In the genomic region with DNA sequence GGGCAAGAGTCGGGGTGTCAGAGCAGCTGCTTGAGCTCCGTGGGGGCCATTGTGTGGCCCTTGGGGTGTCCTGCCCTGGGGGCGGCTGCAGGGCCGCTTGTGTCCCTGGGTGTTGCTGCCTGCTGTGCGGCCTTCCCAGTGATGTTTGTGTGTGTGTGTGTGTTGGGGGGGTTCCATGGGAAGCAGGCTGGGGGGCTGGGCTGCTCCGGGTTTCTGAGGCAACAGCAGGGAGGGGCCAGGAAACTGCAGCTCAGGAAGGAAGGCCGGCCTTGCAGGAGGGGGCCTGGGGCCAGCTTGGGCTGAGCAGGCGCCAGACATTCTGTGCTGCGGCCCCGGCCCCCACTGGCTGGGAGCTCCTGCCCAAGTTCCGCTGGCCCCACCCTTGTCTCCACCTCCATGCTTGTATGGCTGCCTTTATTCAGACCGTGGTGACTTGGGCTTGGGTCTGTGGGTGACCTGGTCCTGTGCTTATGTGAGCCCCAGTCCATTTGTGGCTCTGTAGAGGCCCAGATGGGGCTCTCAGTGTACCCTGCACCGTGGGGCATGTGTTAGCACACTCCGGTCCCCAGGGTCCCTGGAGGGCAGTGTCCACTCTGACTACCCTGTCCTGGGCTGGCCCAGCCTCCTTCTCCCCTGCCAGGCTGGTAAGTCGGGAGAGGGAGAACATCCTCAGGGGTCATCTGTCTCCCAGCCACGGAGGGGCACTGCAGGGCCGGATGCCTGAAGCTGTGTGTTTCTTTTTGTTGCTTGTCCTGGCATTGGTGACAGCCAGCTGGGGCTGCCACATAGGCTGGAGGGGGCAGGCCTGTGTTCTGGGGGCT, we compare ENCODE assay signal across 8 cellular contexts. TPM values are rescaled to one million over a fixed set of nuclear protein-coding genes. Genes with fewer than 3 reads are reported as not detected.
DNase-seq lines count a peak whose midpoint lies in the region; ATAC-seq, FAIRE-seq and TF ChIP-seq lines count a peak whose summit lies in the region.

No MANE protein-coding gene starts in this region.

- H2BK12ac ChIP-seq in H1 (ENCODE audit: low read depth, low read length) (peak overlapping the region; percentile 60; the same call in 1 of the 2 replicates), neuronal stem cell (ENCODE audit: low read length) (peak overlapping the region; percentile 41)

- no peak overlapping the region for H2BK120ac ChIP-seq in H1 (replicated peaks; ENCODE audit: low read depth, low read length)
- H2BK120ac ChIP-seq in neuronal stem cell (ENCODE audit: low read depth, low read length) = peak overlapping the region; percentile 94

- TF ChIP-seq RAD21 in H1 (IDR thresholded peaks at IDR 0.05 in 1 of 2, conservative IDR thresholded peaks at IDR 0.05 in 1 of 2; ENCODE audit: low read depth in 2 of 2, low read length in 2 of 2) = peak; percentile 47 to 59; a peak in 3 of 4 replicates

- WGBS in H1 (ENCODE audit: extremely low coverage in 1 of 2, insufficient coverage in 1 of 2, insufficient read length in 1 of 2, insufficient replicate concordance in 2 of 2, low coverage in 1 of 2, low lambda C conversion rate in 2 of 2, missing lambda C conversion rate in 1 of 2), 2 experiments = 68% methylated on average over 16 of the region's 17 CpGs; no CpG with 5 or more reads in 1 of the 2 experiments
- WGBS in neuronal stem cell (ENCODE audit: extremely low coverage in 2 of 2, insufficient read length in 2 of 2, insufficient replicate concordance in 1 of 2), 2 donors = no CpG with 5 or more reads among the region's 17 CpGs

- H3K27ac ChIP-seq in H1 (ENCODE audit: low read depth, low read length) (no peak overlapping the region), neuronal stem cell (replicated peaks; ENCODE audit: low read length) (no peak overlapping the region)

- H3K23ac ChIP-seq in H1 (ENCODE audit: insufficient read length) (no peak overlapping the region), neuronal stem cell (ENCODE audit: low read depth, low read length, poor library complexity) (peak overlapping the region; percentile 91)

- H4K20me1 ChIP-seq in H1 (replicated peaks in 1 of 2; ENCODE audit: control insufficient read depth in 1 of 2, insufficient read depth in 2 of 2, low read length in 2 of 2) = no peaks in the 10 kb centered on the region

- H2BK15ac ChIP-seq in H1 (ENCODE audit: low read length) = peak overlapping the region; percentile 47
- H2BK15ac ChIP-seq in neuronal stem cell (ENCODE audit: low read length) = peak overlapping the region; percentile 19

- no peak overlapping the region for H3K9ac ChIP-seq in H1 (replicated peaks in 1 of 4; ENCODE audit: extremely low read depth in 1 of 4, low read depth in 3 of 4, low read length in 3 of 4)
- no peak overlapping the region for H3K9ac ChIP-seq in neuronal stem cell (ENCODE audit: low read depth, low read length, poor library complexity)

- no peaks in the 10 kb centered on the region for H3K36me3 Mint-ChIP-seq in effector memory CD8-positive, alpha-beta T cell (ENCODE audit: insufficient read depth)

- H2AFZ ChIP-seq in H1 (ENCODE audit: low read length) = no peak overlapping the region
- peak overlapping the region; percentile 91 for H2AFZ ChIP-seq in neuronal stem cell (ENCODE audit: low read length)

- H2AK5ac ChIP-seq in H1 (ENCODE audit: low read depth, low read length) = no peak overlapping the region
- peak overlapping the region; percentile 16 for H2AK5ac ChIP-seq in neuronal stem cell (ENCODE audit: low read depth, low read length)

- no peak for TF ChIP-seq EP300 in H1 (IDR thresholded peaks at IDR 0.05; ENCODE audit: borderline replicate concordance in 1 of 2, low read depth in 2 of 2, low read length in 2 of 2)

- no peaks in the 10 kb centered on the region for H3K36me3 ChIP-seq in H1 (ENCODE audit: control insufficient read depth in 2 of 4, insufficient read depth in 4 of 4, low read length in 3 of 4)
- no peaks in the 10 kb centered on the region for H3K36me3 ChIP-seq in neuronal stem cell (replicated peaks in 1 of 2; ENCODE audit: control insufficient read depth in 2 of 2, insufficient read depth in 2 of 2, low read length in 2 of 2)

- H3K4me3 Mint-ChIP-seq in effector memory CD8-positive, alpha-beta T cell = no peak overlapping the region

- TF ChIP-seq POLR2A in H1 (IDR thresholded peaks at IDR 0.05; ENCODE audit: control extremely low read depth in 1 of 2, low read depth in 2 of 2, low read length in 2 of 2) = no peak

- no peak for FAIRE-seq in H1 (lab: Jason Lieb, UNC)

- H2BK20ac ChIP-seq in H1 (ENCODE audit: low read length) = no peak overlapping the region

- H2BK5ac ChIP-seq in H1 (ENCODE audit: low read depth, low read length) (peak overlapping the region; percentile 60; the same call in 1 of the 2 replicates), neuronal stem cell (ENCODE audit: low read length) (peak overlapping the region; percentile 57)

- H4K91ac ChIP-seq in H1 (replicated peaks; ENCODE audit: insufficient read length, low read length) (no peak overlapping the region), neuronal stem cell (ENCODE audit: low read depth, low read length, poor library complexity) (no peak overlapping the region)

- no peak overlapping the region for H4K5ac ChIP-seq in H1 (ENCODE audit: insufficient read length, low read depth, low read length)

- H3K9me3 ChIP-seq in H1 (ENCODE audit: insufficient read depth in 2 of 2, low read depth in 1 of 2, low read length in 1 of 2) = no peaks in the 10 kb centered on the region
- H3K9me3 ChIP-seq in neuronal stem cell (replicated peaks in 1 of 2; ENCODE audit: control insufficient read depth in 2 of 2, insufficient read depth in 1 of 2, low read depth in 1 of 2, low read length in 2 of 2) = no peaks in the 10 kb centered on the region

- no peaks in the 10 kb centered on the region for H3K23me2 ChIP-seq in H1 (ENCODE audit: low read depth, low read length)

- H3K4me1 Mint-ChIP-seq in effector memory CD8-positive, alpha-beta T cell (ENCODE audit: low read depth in 2 of 2) = peaks cover 5 to 16% of the 10 kb centered on the region in 2 donors

- H3K18ac ChIP-seq in H1 (ENCODE audit: extremely low read depth, low read length) (peak overlapping the region; percentile 26; the same call in 1 of the 2 replicates), neuronal stem cell (ENCODE audit: low read length) (peak overlapping the region; percentile 87)

- H3K27me3 ChIP-seq in H1 (replicated peaks in 1 of 4; ENCODE audit: control insufficient read depth in 3 of 4, extremely low read depth in 1 of 4, insufficient read depth in 3 of 4, low read length in 3 of 4) = peaks cover 15 to 30% (median 22%) of the 10 kb centered on the region in 4 experiments
- peaks cover 2 to 50% (median 15%) of the 10 kb centered on the region in 3 experiments for H3K27me3 ChIP-seq in neuronal stem cell (ENCODE audit: control insufficient read depth in 3 of 3, insufficient read depth in 3 of 3, low read depth in 1 of 3, low read length in 3 of 3)

- H3K79me2 ChIP-seq in H1 (ENCODE audit: control insufficient read depth in 1 of 2, insufficient read depth in 2 of 2, low read length in 2 of 2) = no peaks in the 10 kb centered on the region

- H3K27ac Mint-ChIP-seq in effector memory CD8-positive, alpha-beta T cell = no peak overlapping the region

- DNase-seq in Daoy (ENCODE audit: low read depth) = peak; percentile 54
- peak; percentile 42 to 73 for DNase-seq in NCI-H446 (lab: John Stamatoyannopoulos, UW)
- DNase-seq in H1 (ENCODE audit: low read depth in 1 of 2, low spot score in 2 of 2) = no peak
- no peak for DNase-seq in neuronal stem cell (ENCODE audit: low spot score)
- no peak for DNase-seq in NCI-H1930 (lab: John Stamatoyannopoulos, UW)
- DNase-seq in NCI-H748 (lab: John Stamatoyannopoulos, UW; ENCODE audit: unreplicated experiment) = no peak
- no peak for DNase-seq in effector memory CD8-positive, alpha-beta T cell

- H4K8ac ChIP-seq in H1 (ENCODE audit: extremely low read depth, insufficient read depth, low read length) (peak overlapping the region; percentile 35; the same call in 1 of the 2 replicates), neuronal stem cell (ENCODE audit: low read depth, low read length) (peak overlapping the region; percentile 96)

- no peak overlapping the region for H3K56ac ChIP-seq in H1 (replicated peaks; ENCODE audit: insufficient read length, low read depth, low read length)

- peak; percentile 53 to 67 (median 64) for TF ChIP-seq CTCF in H1 (IDR thresholded peaks at IDR 0.05; ENCODE audit: control extremely low read depth in 1 of 3, insufficient read depth in 1 of 3, low read depth in 1 of 3, low read length in 3 of 3)

- H3K4ac ChIP-seq in H1 (replicated peaks; ENCODE audit: insufficient read length, low read depth, low read length) = peak overlapping the region; percentile 53
- H3K4ac ChIP-seq in neuronal stem cell (ENCODE audit: low read length) = peak overlapping the region; percentile 37

- CTCF ChIA-PET in H1 (lab: Charles Lee; ENCODE audit: partially characterized antibody) = interaction anchor here (0.5 to 15.0 kb wide), 23 partner anchors 10 to 1685 kb away, joined by 3 to 139 read pairs (median 3); partner anchors contain the start of genes LKAAEAR1, OPRL1, PRPF6 and RGS19

- H3K27me3 Mint-ChIP-seq in effector memory CD8-positive, alpha-beta T cell = peaks cover 27 to 52% of the 10 kb centered on the region in 2 donors

- H3K4me3 ChIP-seq in H1 (ENCODE audit: extremely low read depth in 1 of 4, insufficient read depth in 2 of 4, low read depth in 3 of 4, low read length in 4 of 4) = no peak overlapping the region
- H3K4me3 ChIP-seq in neuronal stem cell (ENCODE audit: low read length in 2 of 2) = no peak overlapping the region

- H3K79me1 ChIP-seq in H1 (ENCODE audit: low read depth, low read length) (no peaks in the 10 kb centered on the region), neuronal stem cell (ENCODE audit: low read depth, low read length) (no peaks in the 10 kb centered on the region)

- H3K14ac ChIP-seq in H1 (ENCODE audit: insufficient read length) = no peak overlapping the region
- no peak overlapping the region for H3K14ac ChIP-seq in neuronal stem cell (ENCODE audit: low read length)

- H3K4me1 ChIP-seq in H1 (replicated peaks in 1 of 4; ENCODE audit: control insufficient read depth in 3 of 4, insufficient read depth in 4 of 4, low read length in 3 of 4) (peaks cover 0 to 28% (median 15%) of the 10 kb centered on the region in 4 experiments; a peak in 6 of 7 replicates), neuronal stem cell (ENCODE audit: control insufficient read depth in 2 of 2, insufficient read depth in 1 of 2, low read depth in 1 of 2, low read length in 2 of 2) (peaks cover 22 to 34% of the 10 kb centered on the region in 2 donors)

- H3K4me2 ChIP-seq in H1 (ENCODE audit: insufficient read depth in 1 of 2, low read depth in 2 of 2, low read length in 2 of 2) = no peak overlapping the region
- H3K4me2 ChIP-seq in neuronal stem cell (ENCODE audit: insufficient read depth, low read length, poor library complexity, severe bottlenecking) = peak overlapping the region; percentile 18

- no peaks in the 10 kb centered on the region for H3K9me3 Mint-ChIP-seq in effector memory CD8-positive, alpha-beta T cell

- ATAC-seq in HG03469 (IDR thresholded peaks at IDR 0.05; ENCODE audit: unreplicated experiment) = no peak
- ATAC-seq in effector memory CD8-positive, alpha-beta T cell (replicated peaks) = no peak

- POLR2A ChIA-PET in H1 (lab: Charles Lee; ENCODE audit: partially characterized antibody) = interaction anchor here (0.6 to 3.7 kb wide), 13 partner anchors 8 to 199 kb away, joined by 3 to 24 read pairs (median 4); partner anchors contain the start of genes C20orf204, PRPF6 and TCEA2

RNA-seq across cellular contexts. Expression of gene SOX18, which starts 4.6 kb away (rescaled TPM):
- not detected in 2 replicates for total RNA-seq in Daoy (2014; rRNA removed; shearing (Covaris generic))
- 0.23 TPM in 1 of 2 replicates, not detected in the other for total RNA-seq in H1 (2021; fragmentation: NEBNext Ultra II Directional; extraction: Animal tissue kit (Norgen Biotek cat#: 25700))
- polyA plus RNA-seq in H1 (2011; rRNA removed) = 0.08 and 0.09 TPM in 2 replicates
- polyA plus RNA-seq in H1 (2011; cell fraction: cytosol; rRNA removed) = not detected
- 0.13 TPM for polyA plus RNA-seq in H1 (2011; cell fraction: nucleus; rRNA removed)
- polyA plus RNA-seq in H1 (2012, experiment 1 of 2) = 0.14 to 0.16 TPM in 2 of 4 replicates, not detected in the others
- polyA plus RNA-seq in H1 (2012, experiment 2 of 2) = 0.22 TPM
- polyA plus RNA-seq in H1 (2013, experiment 1 of 2) = 0.34 TPM
- polyA plus RNA-seq in H1 (2013, experiment 2 of 2) = 0.39 TPM
- polyA minus RNA-seq in H1 (2011; rRNA and poly(A)+ RNA removed) = not detected in 2 replicates
- polyA minus RNA-seq in H1 (2011; cell fraction: cytosol; rRNA and poly(A)+ RNA removed) = not detected
- 0.30 TPM for polyA minus RNA-seq in H1 (2011; cell fraction: nucleus; rRNA and poly(A)+ RNA removed)
- polyA plus RNA-seq in neuronal stem cell (2013, experiment 1 of 2) = 0.13 TPM
- polyA plus RNA-seq in neuronal stem cell (2013, experiment 2 of 2) = 0.08 TPM

RNA-seq across cellular contexts. Expression of gene TCEA2, which starts 8.9 kb away (rescaled TPM):
- total RNA-seq in Daoy (2014; rRNA removed; shearing (Covaris generic)) = 21.7 and 26.0 TPM in 2 replicates
- 41.4 and 46.3 TPM in 2 replicates for total RNA-seq in H1 (2021; fragmentation: NEBNext Ultra II Directional; extraction: Animal tissue kit (Norgen Biotek cat#: 25700))
- polyA plus RNA-seq in H1 (2011; rRNA removed) = 42.3 and 66.0 TPM in 2 replicates
- polyA plus RNA-seq in H1 (2011; cell fraction: cytosol; rRNA removed) = 52.5 TPM
- 118 TPM for polyA plus RNA-seq in H1 (2011; cell fraction: nucleus; rRNA removed)
- polyA plus RNA-seq in H1 (2012, experiment 1 of 2) = 34.2 to 60.1 TPM (median 48.8 TPM) in 4 replicates
- 35.4 TPM for polyA plus RNA-seq in H1 (2012, experiment 2 of 2)
- polyA plus RNA-seq in H1 (2013, experiment 1 of 2) = 55.3 TPM
- 51.7 TPM for polyA plus RNA-seq in H1 (2013, experiment 2 of 2)
- 9.5 and 12.8 TPM in 2 replicates for polyA minus RNA-seq in H1 (2011; rRNA and poly(A)+ RNA removed)
- 14.2 TPM for polyA minus RNA-seq in H1 (2011; cell fraction: cytosol; rRNA and poly(A)+ RNA removed)
- polyA minus RNA-seq in H1 (2011; cell fraction: nucleus; rRNA and poly(A)+ RNA removed) = 35.6 TPM
- 111 TPM for polyA plus RNA-seq in neuronal stem cell (2013, experiment 1 of 2)
- 113 TPM for polyA plus RNA-seq in neuronal stem cell (2013, experiment 2 of 2)

RNA-seq across cellular contexts. Expression of gene C20orf204, which starts 18.1 kb away (rescaled TPM):
- total RNA-seq in Daoy (2014; rRNA removed; shearing (Covaris generic)) = 1.1 and 1.8 TPM in 2 replicates
- 0.52 and 0.61 TPM in 2 replicates for total RNA-seq in H1 (2021; fragmentation: NEBNext Ultra II Directional; extraction: Animal tissue kit (Norgen Biotek cat#: 25700))
- 0.39 and 0.96 TPM in 2 replicates for polyA plus RNA-seq in H1 (2011; rRNA removed)
- polyA plus RNA-seq in H1 (2011; cell fraction: cytosol; rRNA removed) = 0.36 TPM
- 2.6 TPM for polyA plus RNA-seq in H1 (2011; cell fraction: nucleus; rRNA removed)
- polyA plus RNA-seq in H1 (2012, experiment 1 of 2) = 0.10 to 0.39 TPM (median 0.25 TPM) in 4 replicates
- polyA plus RNA-seq in H1 (2012, experiment 2 of 2) = 0.13 TPM
- polyA plus RNA-seq in H1 (2013, experiment 1 of 2) = 0.57 TPM
- polyA plus RNA-seq in H1 (2013, experiment 2 of 2) = 0.40 TPM
- polyA minus RNA-seq in H1 (2011; rRNA and poly(A)+ RNA removed) = 0.29 and 0.41 TPM in 2 replicates
- polyA minus RNA-seq in H1 (2011; cell fraction: cytosol; rRNA and poly(A)+ RNA removed) = 0.22 TPM
- 2.3 TPM for polyA minus RNA-seq in H1 (2011; cell fraction: nucleus; rRNA and poly(A)+ RNA removed)
- polyA plus RNA-seq in neuronal stem cell (2013, experiment 1 of 2) = 0.14 TPM
- 0.25 TPM for polyA plus RNA-seq in neuronal stem cell (2013, experiment 2 of 2)

RNA-seq across cellular contexts. Expression of gene RGS19, which starts 25.3 kb away (rescaled TPM):
- total RNA-seq in Daoy (2014; rRNA removed; shearing (Covaris generic)) = 18.2 and 25.6 TPM in 2 replicates
- 12.7 and 13.1 TPM in 2 replicates for total RNA-seq in H1 (2021; fragmentation: NEBNext Ultra II Directional; extraction: Animal tissue kit (Norgen Biotek cat#: 25700))
- 16.8 and 21.9 TPM in 2 replicates for polyA plus RNA-seq in H1 (2011; rRNA removed)
- 14.6 TPM for polyA plus RNA-seq in H1 (2011; cell fraction: cytosol; rRNA removed)
- polyA plus RNA-seq in H1 (2011; cell fraction: nucleus; rRNA removed) = 18.9 TPM
- 9.5 to 12.1 TPM (median 10.6 TPM) in 4 replicates for polyA plus RNA-seq in H1 (2012, experiment 1 of 2)
- polyA plus RNA-seq in H1 (2012, experiment 2 of 2) = 8.8 TPM
- 9.0 TPM for polyA plus RNA-seq in H1 (2013, experiment 1 of 2)
- 8.9 TPM for polyA plus RNA-seq in H1 (2013, experiment 2 of 2)
- polyA minus RNA-seq in H1 (2011; rRNA and poly(A)+ RNA removed) = 4.3 and 4.8 TPM in 2 replicates
- polyA minus RNA-seq in H1 (2011; cell fraction: cytosol; rRNA and poly(A)+ RNA removed) = 8.7 TPM
- 6.3 TPM for polyA minus RNA-seq in H1 (2011; cell fraction: nucleus; rRNA and poly(A)+ RNA removed)
- polyA plus RNA-seq in neuronal stem cell (2013, experiment 1 of 2) = 7.9 TPM
- polyA plus RNA-seq in neuronal stem cell (2013, experiment 2 of 2) = 8.0 TPM

RNA-seq across cellular contexts. Expression of gene OPRL1, which starts 25.8 kb away (rescaled TPM):
- 0.33 and 0.51 TPM in 2 replicates for total RNA-seq in Daoy (2014; rRNA removed; shearing (Covaris generic))
- total RNA-seq in H1 (2021; fragmentation: NEBNext Ultra II Directional; extraction: Animal tissue kit (Norgen Biotek cat#: 25700)) = 0.52 and 0.63 TPM in 2 replicates
- polyA plus RNA-seq in H1 (2011; rRNA removed) = 0.98 and 2.0 TPM in 2 replicates
- 1.3 TPM for polyA plus RNA-seq in H1 (2011; cell fraction: cytosol; rRNA removed)
- polyA plus RNA-seq in H1 (2011; cell fraction: nucleus; rRNA removed) = 2.1 TPM
- polyA plus RNA-seq in H1 (2012, experiment 1 of 2) = 0.52 to 1.4 TPM (median 1.1 TPM) in 4 replicates
- polyA plus RNA-seq in H1 (2012, experiment 2 of 2) = 0.81 TPM
- polyA plus RNA-seq in H1 (2013, experiment 1 of 2) = 0.39 TPM
- 0.46 TPM for polyA plus RNA-seq in H1 (2013, experiment 2 of 2)
- polyA minus RNA-seq in H1 (2011; rRNA and poly(A)+ RNA removed) = 1.2 and 1.4 TPM in 2 replicates
- polyA minus RNA-seq in H1 (2011; cell fraction: cytosol; rRNA and poly(A)+ RNA removed) = 1.4 TPM
- polyA minus RNA-seq in H1 (2011; cell fraction: nucleus; rRNA and poly(A)+ RNA removed) = 0.50 TPM
- 2.6 TPM for polyA plus RNA-seq in neuronal stem cell (2013, experiment 1 of 2)
- 2.5 TPM for polyA plus RNA-seq in neuronal stem cell (2013, experiment 2 of 2)

Comparison
In these comparisons a context has a peak if more than half of its experiments do, and no peak if none do; other contexts are left out.
1. DNase-seq: peak in Daoy (single experiment) and NCI-H446 (2 of 2); none in H1 (0 of 2), neuronal stem cell (single experiment), NCI-H1930 (0 of 2), NCI-H748 (single experiment) and effector memory CD8-positive, alpha-beta T cell (0 of 3).